Comparison of ENCODE assay signal across 20 cellular contexts in the genomic region with DNA sequence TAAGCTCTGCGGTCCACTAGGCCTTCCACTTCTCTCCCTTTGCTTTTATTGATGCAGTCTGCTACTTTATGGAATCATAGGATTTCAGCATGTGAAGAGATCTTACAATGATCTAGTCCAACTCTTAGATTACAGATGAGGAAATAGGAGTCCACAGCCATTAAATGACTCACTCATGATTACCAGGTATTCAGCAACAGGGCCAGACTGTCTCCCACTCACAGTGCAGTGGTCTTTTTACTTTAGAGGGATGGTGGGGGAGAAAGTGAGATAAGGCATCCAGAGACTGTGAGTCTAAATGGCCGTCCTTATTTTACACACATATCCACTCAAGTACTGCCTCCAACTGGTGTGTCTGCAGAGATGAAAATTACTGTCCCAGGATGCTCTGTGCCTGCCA.
A peak's percentile ranks its signal among the peaks of the same experiment; 100 is the strongest.
DNase-seq lines count a peak whose midpoint lies in the region; ATAC-seq and TF ChIP-seq lines count a peak whose summit lies in the region.
"Had no signal": no experiment of that assay in that cellular context is flagged by ENCODE, and none has a peak within 500 bp of the region (broad histone marks: within the 10 kb centered on the region; RNA-seq: fewer than 3 reads in every experiment).

No MANE protein-coding gene starts in this region.

- ATAC-seq in IMR-90 (ENCODE audit: low read depth), result no peak
- ATAC-seq in T-helper 17 cell, result no peak
- ATAC-seq: GM23338, HCT116 had no signal

- no peak overlapping the region for H3K23ac ChIP-seq in IMR-90 (ENCODE audit: low read depth, low read length)

- H2BK120ac ChIP-seq in IMR-90 (ENCODE audit: low read depth, low read length), result no peak overlapping the region

- H3K4ac ChIP-seq in IMR-90 (ENCODE audit: low read depth, low read length), result no peak overlapping the region

- H4K5ac ChIP-seq in IMR-90 (ENCODE audit: low read depth, low read length), result no peak overlapping the region

- no peak overlapping the region for H2AK9ac ChIP-seq in IMR-90 (replicated peaks; ENCODE audit: low read depth, low read length, poor library complexity)

- no peak for TF ChIP-seq RAD21 in IMR-90 (IDR thresholded peaks at IDR 0.05; ENCODE audit: low read length)

- no peak overlapping the region for H2AK5ac ChIP-seq in IMR-90 (ENCODE audit: low read depth, low read length)

- H3K14ac ChIP-seq in IMR-90 (replicated peaks; ENCODE audit: low read depth, low read length), result no peak overlapping the region

- H3K27ac Mint-ChIP-seq in T-helper 17 cell, result peak overlapping the region; percentile 70
- H3K27ac Mint-ChIP-seq: CD14-positive monocyte, GM23338 had no signal

- H3K36me3 ChIP-seq in BE2C (no peaks in the 10 kb centered on the region), IMR-90 (ENCODE audit: control insufficient read depth, insufficient read depth, low read length) (no peaks in the 10 kb centered on the region), right atrium auricular region (no peaks in the 10 kb centered on the region), brain microvascular endothelial cell (replicated peaks) (no peaks in the 10 kb centered on the region)

- no peak overlapping the region for H3K18ac ChIP-seq in IMR-90 (ENCODE audit: low read depth, low read length)

- H2AFZ ChIP-seq in IMR-90 (replicated peaks; ENCODE audit: low read length, poor library complexity), result no peak overlapping the region
- H2AFZ ChIP-seq: GM23338 had no signal

- H3K4me3 Mint-ChIP-seq in T-helper 17 cell, result no peak overlapping the region
- H3K4me3 Mint-ChIP-seq: CD14-positive monocyte, GM23338 had no signal

- no TSS peak for BruUV-seq in IMR-90 (replicated peaks; lab: Mats Ljungman, UMichigan)

- TF ChIP-seq POLR2A in IMR-90 (IDR thresholded peaks at IDR 0.05; ENCODE audit: low read depth, low read length), result no peak

- no peaks in the 10 kb centered on the region for H3K27me3 Mint-ChIP-seq in T-helper 17 cell

- intact Hi-C loops in IMR-90 (cut with micrococcal nuclease), result no loop called here

- H2BK5ac ChIP-seq in IMR-90 (ENCODE audit: low read depth, low read length, poor library complexity, severe bottlenecking), result no peak overlapping the region

- dilution Hi-C loops in IMR-90 (cut with HindIII; ENCODE audit: low sequenced_read_pairs, unreplicated experiment), result no loop called here

- POLR2A ChIA-PET in IMR-90 (lab: Charles Lee; ENCODE audit: unreplicated experiment), result no interaction called here

- no peaks in the 10 kb centered on the region for H4K20me1 ChIP-seq in IMR-90 (ENCODE audit: insufficient read depth, low read length)

- no peak overlapping the region for H3K27ac ChIP-seq in IMR-90 (ENCODE audit: insufficient read depth, low read length)
- H3K27ac ChIP-seq in right atrium auricular region, result no peak overlapping the region
- H3K27ac ChIP-seq in brain microvascular endothelial cell, result no peak overlapping the region
- H3K27ac ChIP-seq: KMS-11 had no signal

- no CpG with 5 or more reads among the region's 2 CpGs for WGBS in IMR-90 (ENCODE audit: extremely low coverage in 2 of 2, insufficient read length in 1 of 2), 2 experiments

- peaks cover 2% of the 10 kb centered on the region for H3K36me3 Mint-ChIP-seq in T-helper 17 cell (ENCODE audit: low read depth)

- no peaks in the 10 kb centered on the region for H3K79me1 ChIP-seq in IMR-90 (ENCODE audit: low read depth in 1 of 2, low read length in 2 of 2)

- H2BK20ac ChIP-seq in IMR-90 (ENCODE audit: low read depth, low read length), result no peak overlapping the region

- H3K27me3 ChIP-seq in BE2C (no peaks in the 10 kb centered on the region), IMR-90 (ENCODE audit: control insufficient read depth, insufficient read depth, low read length) (no peaks in the 10 kb centered on the region), right atrium auricular region (no peaks in the 10 kb centered on the region), brain microvascular endothelial cell (replicated peaks) (no peaks in the 10 kb centered on the region)

- no peak overlapping the region for H3K9ac ChIP-seq in IMR-90 (ENCODE audit: low read depth, low read length)
- H3K9ac ChIP-seq: KMS-11 had no signal

- CTCF ChIA-PET in IMR-90 (lab: Yijun Ruan, JAX), result no interaction called here

- no peak overlapping the region for H3K4me3 ChIP-seq in BE2C (ENCODE audit: low read depth, low read length)
- no peak overlapping the region for H3K4me3 ChIP-seq in IMR-90 (ENCODE audit: insufficient read depth, low read depth, low read length)
- H3K4me3 ChIP-seq in right atrium auricular region, result no peak overlapping the region
- H3K4me3 ChIP-seq in brain microvascular endothelial cell (ENCODE audit: low read depth, low read length), result no peak overlapping the region
- H3K4me3 ChIP-seq: GM23338 had no signal

- H3K4me2 ChIP-seq in IMR-90 (ENCODE audit: low read depth, low read length), result no peak overlapping the region
- H3K4me2 ChIP-seq: GM23338, KMS-11 had no signal

- TF ChIP-seq CTCF in BE2C (IDR thresholded peaks at IDR 0.05; ENCODE audit: low read depth, low read length) (peak; percentile 19; the same call in 1 of the 2 replicates), IMR-90 (conservative IDR thresholded peaks at IDR 0.05; ENCODE audit: low read depth, low read length) (no peak), GM10266 (IDR thresholded peaks at IDR 0.05; ENCODE audit: control insufficient read depth, insufficient read depth, low read depth, missing control alignments) (no peak), right atrium auricular region (IDR thresholded peaks at IDR 0.05) (no peak), brain microvascular endothelial cell (IDR thresholded peaks at IDR 0.05; ENCODE audit: low read depth, low read length, missing control alignments) (no peak)

- no peak overlapping the region for H4K8ac ChIP-seq in IMR-90 (ENCODE audit: low read depth in 2 of 2, low read length in 2 of 2)

- peaks cover 17% of the 10 kb centered on the region for H3K4me1 Mint-ChIP-seq in T-helper 17 cell

- no peaks in the 10 kb centered on the region for H3K9me1 ChIP-seq in IMR-90 (ENCODE audit: insufficient read depth, low read length)

- H3K56ac ChIP-seq in IMR-90 (ENCODE audit: extremely low read depth, insufficient read depth, low read length), result no peak overlapping the region

- in situ Hi-C loops in IMR-90 (cut with MboI; ENCODE audit: low sequenced_read_pairs), result no loop called here
- in situ Hi-C loops in brain microvascular endothelial cell (cut with HindIII; ENCODE audit: low pct_ligation_motif_present, low sequenced_read_pairs), result no loop called here

- DNase-seq in BE2C (no peak), IMR-90 (peak; percentile 37), T-helper 17 cell (no peak), iris pigment epithelial cell (ENCODE audit: low read depth) (peak; percentile 34), GM10266 (ENCODE audit: extremely low spot score) (no peak), right atrium auricular region (ENCODE audit: low spot score) (no peak), brain microvascular endothelial cell (no peak)
- DNase-seq in activated CD4-positive, alpha-beta T cell treated with anti-CD3 and anti-CD28 coated beads for 1 hour, result no peak
- DNase-seq: DMS 273 treated with DMSO at 0.1 percent for 48 hours, GDM1, NCI-H1105, NCI-H1694 treated with DMSO at 0.1 percent for 48 hours, NCI-H2107, NCI-H446, NCI-H748 treated with DMSO at 0.1 percent for 48 hours, Right ventricle myocardium superior had no signal

- H2BK15ac ChIP-seq in IMR-90 (ENCODE audit: low read depth, low read length), result no peak overlapping the region

- H4K91ac ChIP-seq in IMR-90 (ENCODE audit: insufficient read depth, low read depth, low read length), result no peak overlapping the region

- H3K4me1 ChIP-seq in BE2C (peaks cover 14% of the 10 kb centered on the region), IMR-90 (ENCODE audit: control insufficient read depth, insufficient read depth, low read length) (no peaks in the 10 kb centered on the region), right atrium auricular region (no peaks in the 10 kb centered on the region)

- no peaks in the 10 kb centered on the region for H3K9me3 ChIP-seq in BE2C
- H3K9me3 ChIP-seq in IMR-90 (ENCODE audit: control insufficient read depth, insufficient read depth, low read length), result no peaks in the 10 kb centered on the region
- H3K9me3 ChIP-seq in T-helper 17 cell (ENCODE audit: control insufficient read depth, low read length, poor library complexity, severe bottlenecking), result no peaks in the 10 kb centered on the region
- no peaks in the 10 kb centered on the region for H3K9me3 ChIP-seq in right atrium auricular region

TF ChIP-seq in IMR-90, 13 proteins besides CTCF, POLR2A, EP300 and RAD21:
- TF ChIP-seq SMC3 (IDR thresholded peaks at IDR 0.05; ENCODE audit: low read depth, low read length), result no peak
- TF ChIP-seq, protein P1, sequence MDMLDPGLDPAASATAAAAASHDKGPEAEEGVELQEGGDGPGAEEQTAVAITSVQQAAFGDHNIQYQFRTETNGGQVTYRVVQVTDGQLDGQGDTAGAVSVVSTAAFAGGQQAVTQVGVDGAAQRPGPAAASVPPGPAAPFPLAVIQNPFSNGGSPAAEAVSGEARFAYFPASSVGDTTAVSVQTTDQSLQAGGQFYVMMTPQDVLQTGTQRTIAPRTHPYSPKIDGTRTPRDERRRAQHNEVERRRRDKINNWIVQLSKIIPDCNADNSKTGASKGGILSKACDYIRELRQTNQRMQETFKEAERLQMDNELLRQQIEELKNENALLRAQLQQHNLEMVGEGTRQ (IDR thresholded peaks at IDR 0.05; ENCODE audit: low read depth, low read length), result no peak
- TF ChIP-seq CEBPB (IDR thresholded peaks at IDR 0.05; ENCODE audit: low read depth, low read length), result 0 out of 2 replicates have a peak, but pooled peaks have one; percentile 6
- TF ChIP-seq FOS (IDR thresholded peaks at IDR 0.05; ENCODE audit: low read depth, low read length), result no peak

Comparison
In these comparisons a context has a peak if more than half of its experiments do, and no peak if none do; other contexts are left out.
1. DNase-seq: peak in IMR-90 (single experiment) and iris pigment epithelial cell (single experiment); none in BE2C (single experiment), T-helper 17 cell (0 of 3), GM10266 (single experiment), right atrium auricular region (single experiment), activated CD4-positive, alpha-beta T cell treated with anti-CD3 and anti-CD28 coated beads for 1 hour (single experiment) and brain microvascular endothelial cell (single experiment).